Comparison of ENCODE assay signal across 8 cellular contexts in the genomic region with DNA sequence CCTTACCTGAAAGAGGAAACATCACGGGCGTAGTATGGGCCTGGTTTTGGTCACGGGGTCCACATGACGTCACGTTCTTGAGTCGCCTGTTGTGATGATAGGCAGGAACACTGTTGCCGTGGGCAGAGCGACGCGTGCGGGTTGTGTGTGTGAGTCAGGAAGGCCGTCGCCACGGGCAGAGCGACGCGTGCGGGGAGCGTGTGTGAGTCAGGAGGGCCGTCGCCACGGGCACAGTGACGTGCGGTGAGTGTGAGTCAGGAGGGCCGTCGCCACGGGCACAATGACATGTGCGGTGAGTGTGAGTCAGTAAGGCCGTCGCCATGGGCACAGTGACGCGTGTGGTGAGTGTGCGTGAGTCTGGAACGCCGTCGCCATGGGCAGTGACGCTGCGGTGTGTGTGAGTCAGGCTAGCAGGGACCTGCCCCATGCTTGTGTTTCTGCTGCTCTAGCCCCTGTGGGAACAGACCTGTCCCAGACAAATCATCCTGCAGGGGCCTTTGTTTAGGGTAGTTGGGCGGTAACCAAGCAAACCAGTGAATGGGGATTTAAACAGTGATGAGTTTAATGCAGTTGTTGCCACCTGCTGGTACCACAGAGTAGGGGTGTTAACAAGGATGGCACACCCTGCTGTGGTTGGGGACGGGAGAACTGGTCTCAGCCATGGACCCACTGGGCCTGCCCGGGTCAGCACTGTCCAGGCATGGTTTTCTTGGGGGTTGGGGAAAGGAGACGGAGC. TPM values are rescaled to one million over a fixed set of nuclear protein-coding genes. Genes with fewer than 3 reads are reported as not detected.
DNase-seq lines count a peak whose midpoint lies in the region; ATAC-seq lines count a peak whose summit lies in the region.

No MANE protein-coding gene starts in this region.

- H3K4me3 Mint-ChIP-seq in stimulated activated naive CD8-positive, alpha-beta T cell treated with anti-CD3 and anti-CD28 coated beads, Interleukin-15, Interleukin-2, amounts not matched to agents 100 ng/mL and 50 ng/mL, for 24 hours, result peak overlapping the region; percentile 38

- H3K27ac Mint-ChIP-seq in stimulated activated naive CD8-positive, alpha-beta T cell treated with anti-CD3 and anti-CD28 coated beads, Interleukin-15, Interleukin-2, amounts not matched to agents 100 ng/mL and 50 ng/mL, for 24 hours, result peak overlapping the region; percentile 92

- H3K4me1 Mint-ChIP-seq in stimulated activated naive CD8-positive, alpha-beta T cell treated with anti-CD3 and anti-CD28 coated beads, Interleukin-15, Interleukin-2, amounts not matched to agents 100 ng/mL and 50 ng/mL, for 24 hours (ENCODE audit: low read depth), result peaks cover 28% of the 10 kb centered on the region

- peaks cover 16% of the 10 kb centered on the region for H3K4me1 ChIP-seq in mesodermal cell (ENCODE audit: control insufficient read depth, insufficient read depth, low read length, poor library complexity, severe bottlenecking)

- H3K36me3 ChIP-seq in mesodermal cell (ENCODE audit: control insufficient read depth, insufficient read depth, low read length), result peaks cover 94% of the 10 kb centered on the region

- WGBS in mesodermal cell (ENCODE audit: insufficient coverage in 2 of 2), 2 experiments, result 95% methylated on average over 41 to 42 of the region's 42 CpGs

- H3K4me3 ChIP-seq in mesodermal cell (ENCODE audit: extremely low read depth, insufficient read depth, low read length, poor library complexity, severe bottlenecking), result no peak overlapping the region

- DNase-seq in HCEC 1CT (peak; percentile 90), SW 1271 (lab: John Stamatoyannopoulos, UW) (peak; percentile 43 to 70), anterior cingulate cortex (lab: John Stamatoyannopoulos, UW) (peak in 41 of 58 donors; percentile 10 to 81 (median 46)), LoVo (ENCODE audit: low spot score) (no peak), GDM1 (lab: John Stamatoyannopoulos, UW) (no peak)

- H3K27ac ChIP-seq in mesodermal cell (ENCODE audit: low read depth, low read length, severe bottlenecking), result peak overlapping the region; percentile 59

- ATAC-seq in HG02981 (IDR thresholded peaks at IDR 0.05; ENCODE audit: unreplicated experiment), result no peak

- H3K9me3 Mint-ChIP-seq in stimulated activated naive CD8-positive, alpha-beta T cell treated with anti-CD3 and anti-CD28 coated beads, Interleukin-15, Interleukin-2, amounts not matched to agents 100 ng/mL and 50 ng/mL, for 24 hours, result no peaks in the 10 kb centered on the region

- no peaks in the 10 kb centered on the region for H3K27me3 Mint-ChIP-seq in stimulated activated naive CD8-positive, alpha-beta T cell treated with anti-CD3 and anti-CD28 coated beads, Interleukin-15, Interleukin-2, amounts not matched to agents 100 ng/mL and 50 ng/mL, for 24 hours

- H3K9me3 ChIP-seq in mesodermal cell (ENCODE audit: control insufficient read depth, low read length), result no peaks in the 10 kb centered on the region

- peaks cover 67% of the 10 kb centered on the region for H3K36me3 Mint-ChIP-seq in stimulated activated naive CD8-positive, alpha-beta T cell treated with anti-CD3 and anti-CD28 coated beads, Interleukin-15, Interleukin-2, amounts not matched to agents 100 ng/mL and 50 ng/mL, for 24 hours (ENCODE audit: low read depth)

RNA-seq across cellular contexts. Expression of a gene that starts 19.8 kb away (rescaled TPM):
- 25.0 TPM for polyA plus RNA-seq in mesodermal cell (2013, experiment 1 of 2)
- 28.9 TPM for polyA plus RNA-seq in mesodermal cell (2013, experiment 2 of 2)

RNA-seq across cellular contexts. Expression of a gene that starts 19.9 kb away (rescaled TPM):
- 34.5 TPM for polyA plus RNA-seq in mesodermal cell (2013, experiment 1 of 2)
- 28.1 TPM for polyA plus RNA-seq in mesodermal cell (2013, experiment 2 of 2)

Comparison
In these comparisons a context has a peak if more than half of its experiments do, and no peak if none do; other contexts are left out.
1. DNase-seq: peak in HCEC 1CT (single experiment), SW 1271 (2 of 2) and anterior cingulate cortex (41 of 58); none in LoVo (single experiment) and GDM1 (single experiment).